29 cellular contexts compared by ENCODE assay signal in genomic region chrX:27354021-27354420, GRCh38.
"Had no signal": no experiment of that assay in that cellular context is flagged by ENCODE, and none has a peak within 500 bp of the region (broad histone marks: within the 10 kb centered on the region; RNA-seq: fewer than 3 reads in every experiment).

No MANE protein-coding gene starts in this region.

- H3K27ac Mint-ChIP-seq: natural killer cell; nephron; neural progenitor cell; progenitor cell of endocrine pancreas; stimulated activated effector memory CD8-positive, alpha-beta T cell treated with anti-CD3 and anti-CD28 coated beads, Interleukin-12 subunit alpha, Interleukin-12 subunit beta, amount 100 ng/mL, for 72 hours; stimulated activated naive CD8-positive, alpha-beta T cell treated with anti-CD3 and anti-CD28 coated beads, Interleukin-15, amount 100 ng/mL, for 72 hours; type B pancreatic cell had no signal

- ATAC-seq: natural killer cell; psoas muscle; right cardiac atrium; right lobe of liver; stimulated activated effector memory CD8-positive, alpha-beta T cell treated with anti-CD3 and anti-CD28 coated beads, Interleukin-12 subunit alpha, Interleukin-12 subunit beta, amount 100 ng/mL, for 72 hours; stimulated activated naive CD8-positive, alpha-beta T cell treated with anti-CD3 and anti-CD28 coated beads, Interleukin-15, amount 100 ng/mL, for 72 hours; stimulated activated naive CD8-positive, alpha-beta T cell treated with anti-CD3 and anti-CD28 coated beads, Interleukin-15, Interleukin-2, amounts not matched to agents 100 U/mL and 50 U/mL, for 24 hours; upper lobe of right lung had no signal

- H2AFZ ChIP-seq: neural progenitor cell, parathyroid adenoma had no signal

- H3K4me3 Mint-ChIP-seq: natural killer cell; nephron; neural progenitor cell; stimulated activated effector memory CD8-positive, alpha-beta T cell treated with anti-CD3 and anti-CD28 coated beads, Interleukin-12 subunit alpha, Interleukin-12 subunit beta, amount 100 ng/mL, for 72 hours; stimulated activated naive CD8-positive, alpha-beta T cell treated with anti-CD3 and anti-CD28 coated beads, Interleukin-15, amount 100 ng/mL, for 72 hours; type B pancreatic cell had no signal

- H3K27me3 Mint-ChIP-seq: progenitor cell of endocrine pancreas; stimulated activated naive CD8-positive, alpha-beta T cell treated with anti-CD3 and anti-CD28 coated beads, Interleukin-15, amount 100 ng/mL, for 72 hours; type B pancreatic cell had no signal

- H3K36me3 Mint-ChIP-seq: natural killer cell; neural progenitor cell; stimulated activated effector memory CD8-positive, alpha-beta T cell treated with anti-CD3 and anti-CD28 coated beads, Interleukin-12 subunit alpha, Interleukin-12 subunit beta, amount 100 ng/mL, for 72 hours; type B pancreatic cell had no signal

- H3K36me3 ChIP-seq: neural progenitor cell, ovary, right lobe of liver, sigmoid colon, suprapubic skin, tibial artery, transverse colon, upper lobe of right lung, uterus had no signal

- H3K9me3 Mint-ChIP-seq: neural progenitor cell; stimulated activated effector memory CD8-positive, alpha-beta T cell treated with anti-CD3 and anti-CD28 coated beads, Interleukin-12 subunit alpha, Interleukin-12 subunit beta, amount 100 ng/mL, for 72 hours; stimulated activated naive CD8-positive, alpha-beta T cell treated with anti-CD3 and anti-CD28 coated beads, Interleukin-15, amount 100 ng/mL, for 72 hours; type B pancreatic cell had no signal

- H3K4me2 ChIP-seq: neural progenitor cell had no signal

- H3K9ac ChIP-seq: neural progenitor cell, parathyroid adenoma had no signal

- H3K4me1 ChIP-seq: neural progenitor cell, parathyroid adenoma, psoas muscle, right lobe of liver, sigmoid colon, suprapubic skin, testis, tibial artery, transverse colon, upper lobe of right lung, uterus had no signal

- H3K4me3 ChIP-seq: neural progenitor cell, ovary, psoas muscle, right lobe of liver, sigmoid colon, suprapubic skin, testis, tibial artery, transverse colon, upper lobe of right lung, uterus had no signal

- H3K9me3 ChIP-seq: ovary, right lobe of liver, sigmoid colon, suprapubic skin, testis, tibial artery, transverse colon, upper lobe of right lung, uterus had no signal

- H3K4me1 Mint-ChIP-seq: natural killer cell; nephron; neural progenitor cell; stimulated activated effector memory CD8-positive, alpha-beta T cell treated with anti-CD3 and anti-CD28 coated beads, Interleukin-12 subunit alpha, Interleukin-12 subunit beta, amount 100 ng/mL, for 72 hours; stimulated activated naive CD8-positive, alpha-beta T cell treated with anti-CD3 and anti-CD28 coated beads, Interleukin-15, amount 100 ng/mL, for 72 hours had no signal

- H3K27me3 ChIP-seq: neural progenitor cell, ovary, right lobe of liver, sigmoid colon, suprapubic skin, testis, tibial artery, transverse colon, upper lobe of right lung had no signal

- H3K79me2 ChIP-seq: parathyroid adenoma had no signal

- DNase-seq: natural killer cell; occipital lobe; ovary; posterior cingulate gyrus; psoas muscle; right cardiac atrium; right lobe of liver; sigmoid colon; small intestine; stimulated activated CD4-positive, alpha-beta T cell treated with anti-CD3 and anti-CD28 coated beads, Interleukin-15, amount 100 ng/mL, for 24 hours; stimulated activated CD4-positive, alpha-beta T cell treated with anti-CD3 and anti-CD28 coated beads, Interleukin-2, amount 100 ng/mL, for 24 hours; stimulated activated CD4-positive, alpha-beta T cell treated with anti-CD3 and anti-CD28 coated beads, Interleukin-2, amount 100 ng/mL, for 48 hours; stimulated activated CD4-positive, alpha-beta T cell treated with anti-CD3 and anti-CD28 coated beads, Interleukin-4, amount 100 ng/mL, for 24 hours; stimulated activated naive CD4-positive, alpha-beta T cell; stimulated activated naive CD8-positive, alpha-beta T cell treated with anti-CD3 and anti-CD28 coated beads, Interleukin-15, amount 100 ng/mL, for 72 hours; stimulated activated naive CD8-positive, alpha-beta T cell treated with anti-CD3 and anti-CD28 coated beads, Interleukin-15, Interleukin-2, amounts not matched to agents 100 U/mL and 50 U/mL, for 24 hours; substantia nigra; testis; tibial artery; transverse colon; upper lobe of right lung; uterus had no signal

- H3K27ac ChIP-seq: neural progenitor cell, ovary, parathyroid adenoma, psoas muscle, right lobe of liver, sigmoid colon, suprapubic skin, testis, tibial artery, transverse colon, upper lobe of right lung, uterus had no signal
